23 cellular contexts compared by ENCODE assay signal in the genomic region with DNA sequence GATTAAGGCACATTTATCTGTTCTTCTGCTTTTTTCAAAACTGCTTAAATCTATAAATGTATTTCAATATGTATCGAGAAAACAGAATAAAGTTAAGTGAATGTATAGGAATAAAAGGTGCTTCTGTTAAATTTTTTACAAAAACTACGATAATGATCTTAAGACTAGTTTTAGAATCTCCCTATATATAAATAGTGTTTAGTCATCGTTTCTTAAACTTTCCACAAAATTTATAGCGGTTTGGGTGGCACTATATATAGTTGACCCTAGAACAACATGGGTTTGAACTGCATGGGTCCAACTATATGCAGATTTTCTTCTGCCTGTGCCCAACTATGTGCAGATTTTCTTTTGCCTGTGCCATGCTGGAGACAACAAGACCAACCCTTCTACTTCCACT.
"Had no signal": no experiment of that assay in that cellular context is flagged by ENCODE, and none has a peak within 500 bp of the region (broad histone marks: within the 10 kb centered on the region; RNA-seq: fewer than 3 reads in every experiment).

No MANE protein-coding gene starts in this region.

- DNase-seq: islet precursor cell; left ventricle myocardium inferior; naive B cell; natural killer cell; nephron progenitor cell; occipital lobe; right lobe of liver; stimulated activated CD4-positive, alpha-beta T cell treated with anti-CD3 and anti-CD28 coated beads, Interleukin-1b, Interleukin-23, amount 100 ng/mL, for 48 hours; stimulated activated CD4-positive, alpha-beta T cell treated with anti-CD3 and anti-CD28 coated beads, Interleukin-2, amount 100 ng/mL, for 48 hours; stimulated activated CD4-positive, alpha-beta T cell treated with anti-CD3 and anti-CD28 coated beads, Interleukin-4, amount 100 ng/mL, for 4 hours; stimulated activated CD8-positive, alpha-beta memory T cell treated with anti-CD3 and anti-CD28 coated beads, Interleukin-4, amount 100 ng/mL, for 48 hours; stimulated activated naive CD4-positive, alpha-beta T cell treated with Interleukin-2 at 50 U/mL for 16 hours; stimulated activated naive CD8-positive, alpha-beta T cell treated with anti-CD3 and anti-CD28 coated beads, Interleukin-15, amount 100 ng/mL, for 72 hours; substantia nigra; uterus had no signal

- H3K4me1 ChIP-seq: left ventricle myocardium inferior, neural progenitor cell, parathyroid adenoma, right atrium auricular region, right lobe of liver, tibial nerve, uterus had no signal

- H3K27ac ChIP-seq: left ventricle myocardium inferior, neural progenitor cell, neutrophil, parathyroid adenoma, right atrium auricular region, right lobe of liver, tibial nerve, uterus had no signal

- H3K9ac ChIP-seq: neural progenitor cell, parathyroid adenoma had no signal

- H2AFZ ChIP-seq: neural progenitor cell, parathyroid adenoma had no signal

- H3K4me2 ChIP-seq: neural progenitor cell, smooth muscle cell had no signal

- H3K27me3 ChIP-seq: neural progenitor cell, neutrophil, right atrium auricular region, right lobe of liver, tibial nerve, uterus had no signal

- ATAC-seq: natural killer cell; right lobe of liver; stimulated activated memory B cell treated with anti-CD40 and anti-IgM and Interleukin-4, amounts not matched to agents 10 μg/mL and 1 μg/mL and 100 μg/mL, for 72 hours; stimulated activated naive CD8-positive, alpha-beta T cell treated with anti-CD3 and anti-CD28 coated beads, Interleukin-15, amount 100 ng/mL, for 72 hours had no signal

- H3K4me3 ChIP-seq: left ventricle myocardium inferior, lung, neural progenitor cell, right atrium auricular region, right lobe of liver, smooth muscle cell, tibial nerve, uterus had no signal

- H3K9me3 ChIP-seq: left ventricle myocardium inferior, neutrophil, right atrium auricular region, right lobe of liver, tibial nerve, uterus had no signal

- H3K79me2 ChIP-seq: parathyroid adenoma had no signal

- H3K36me3 ChIP-seq: left ventricle myocardium inferior, neural progenitor cell, neutrophil, right atrium auricular region, right lobe of liver, tibial nerve, uterus had no signal
